20 cellular contexts compared by ENCODE assay signal in the genomic region with DNA sequence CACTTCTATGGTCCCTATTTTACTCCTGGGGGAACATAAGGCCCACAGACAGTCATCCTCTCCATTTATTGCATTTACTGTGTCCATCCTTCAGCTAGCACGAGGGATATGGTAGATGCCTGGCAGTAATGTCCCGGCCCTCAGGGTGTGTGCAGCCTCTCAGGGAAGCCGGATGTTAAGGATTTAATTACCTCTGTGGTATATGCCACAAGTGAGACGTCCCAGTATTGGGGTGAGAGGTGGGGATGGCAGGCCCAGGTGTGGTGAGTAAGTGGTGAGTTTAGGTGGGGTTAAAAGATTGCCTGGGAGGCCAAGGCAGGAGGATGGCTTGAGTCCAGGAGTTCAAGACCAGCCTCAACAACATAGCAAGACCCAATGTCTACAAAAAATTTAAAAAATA.
DNase-seq lines count a peak whose midpoint lies in the region; ATAC-seq and TF ChIP-seq lines count a peak whose summit lies in the region.
"Had no signal": no experiment of that assay in that cellular context is flagged by ENCODE, and none has a peak within 500 bp of the region (broad histone marks: within the 10 kb centered on the region; RNA-seq: fewer than 3 reads in every experiment).

No MANE protein-coding gene starts in this region.

- ATAC-seq in HG03097 (IDR thresholded peaks at IDR 0.05; ENCODE audit: low FRiP score, unreplicated experiment) (no peak), GM18909 (IDR thresholded peaks at IDR 0.05; ENCODE audit: poor library complexity, unreplicated experiment) (no peak), GM21381 (IDR thresholded peaks at IDR 0.05; ENCODE audit: unreplicated experiment) (no peak)

- H3K4me1 Mint-ChIP-seq in activated CD4-positive, alpha-beta T cell treated with anti-CD3 and anti-CD28 coated beads, Interleukin-2, amount 10 ng/mL, durations not matched to agents 24 days and 14 days: peaks cover 8% of the 10 kb centered on the region

- intact Hi-C loops in dorsolateral prefrontal cortex (cut with DNase I) (loop anchor here in 1 of 2 donors (10.0 kb wide), 1 partner anchor 414 kb away; a partner anchor contains a TSS), posterior vena cava (cut with DNase I) (no loop called here)
- intact Hi-C loops in activated CD4-positive, alpha-beta T cell treated with anti-CD3 and anti-CD28 coated beads, Interleukin-2, amount 10 ng/mL, durations not matched to agents 24 days and 14 days (cut with micrococcal nuclease): loop anchor here (5.0 kb wide), 1 partner anchor 62 kb away; no protein-coding TSS in a partner anchor

- H3K36me3 Mint-ChIP-seq in activated CD4-positive, alpha-beta T cell treated with anti-CD3 and anti-CD28 coated beads, Interleukin-2, amount 10 ng/mL, durations not matched to agents 24 days and 14 days (ENCODE audit: low read depth): no peaks in the 10 kb centered on the region
- H3K36me3 Mint-ChIP-seq: CD4-positive, CD25-positive, alpha-beta regulatory T cell had no signal

- CTCF ChIA-PET in RWPE1 (lab: Yijun Ruan, JAX): interaction anchor here (0.6 to 1.3 kb wide), 3 partner anchors 55 to 118 kb away, joined by 3 to 4 read pairs (median 3); no protein-coding TSS in a partner anchor

- no peak for TF ChIP-seq CTCF in RWPE1 (conservative IDR thresholded peaks at IDR 0.05; ENCODE audit: low read depth)
- no peak for TF ChIP-seq CTCF in dorsolateral prefrontal cortex (IDR thresholded peaks at IDR 0.05 in 54 of 56, conservative IDR thresholded peaks at IDR 0.05 in 2 of 56; ENCODE audit: low read depth in 1 of 56, partially characterized antibody in 56 of 56)

- H3K27ac ChIP-seq in RWPE1 (peak overlapping the region; percentile 73), dorsolateral prefrontal cortex (peak overlapping the region in 51 of 59 donors; percentile 23 to 99 (median 92))
- H3K27ac ChIP-seq: PC-9, SJCRH30 had no signal

- H3K27ac Mint-ChIP-seq in activated CD4-positive, alpha-beta T cell treated with anti-CD3 and anti-CD28 coated beads, Interleukin-2, amount 10 ng/mL, durations not matched to agents 24 days and 14 days: no peak overlapping the region
- H3K27ac Mint-ChIP-seq: CD4-positive, CD25-positive, alpha-beta regulatory T cell had no signal

- H3K4me3 ChIP-seq in Jurkat, Clone E6-1 (ENCODE audit: low read length): no peak overlapping the region
- no peak overlapping the region for H3K4me3 ChIP-seq in dorsolateral prefrontal cortex
- H3K4me3 ChIP-seq: PC-9, SJCRH30 had no signal

- H3K27me3 Mint-ChIP-seq in activated CD4-positive, alpha-beta T cell treated with anti-CD3 and anti-CD28 coated beads, Interleukin-2, amount 10 ng/mL, durations not matched to agents 24 days and 14 days: no peaks in the 10 kb centered on the region
- H3K27me3 Mint-ChIP-seq: CD4-positive, CD25-positive, alpha-beta regulatory T cell had no signal

- no peak overlapping the region for H3K4me3 Mint-ChIP-seq in activated CD4-positive, alpha-beta T cell treated with anti-CD3 and anti-CD28 coated beads, Interleukin-2, amount 10 ng/mL, durations not matched to agents 24 days and 14 days
- H3K4me3 Mint-ChIP-seq: CD4-positive, CD25-positive, alpha-beta regulatory T cell; H9 had no signal

- peak; percentile 41 for DNase-seq in Jurkat, Clone E6-1 (ENCODE audit: low read depth, low spot score)
- DNase-seq in RWPE1 (ENCODE audit: low spot score): no peak
- no peak for DNase-seq in dorsolateral prefrontal cortex
- DNase-seq in posterior vena cava (ENCODE audit: low spot score): peak; percentile 67
- DNase-seq in activated CD4-positive, alpha-beta T cell treated with anti-CD3 and anti-CD28 coated beads, Interleukin-2, amount 10 ng/mL, durations not matched to agents 24 days and 14 days: no peak
- DNase-seq: CD4-positive, CD25-positive, alpha-beta regulatory T cell; COR-L47; DMS79; H9; KG1; MV-4-11; NCI-H1694; NCI-H2081 treated with DMSO at 0.1 percent for 48 hours; NCI-H2171 treated with DMSO at 0.1 percent for 48 hours; NCI-H526; SJCRH30 had no signal

- no peaks in the 10 kb centered on the region for H3K9me3 Mint-ChIP-seq in activated CD4-positive, alpha-beta T cell treated with anti-CD3 and anti-CD28 coated beads, Interleukin-2, amount 10 ng/mL, durations not matched to agents 24 days and 14 days
- H3K9me3 Mint-ChIP-seq: CD4-positive, CD25-positive, alpha-beta regulatory T cell; H9 had no signal

- no peaks in the 10 kb centered on the region for H3K27me3 ChIP-seq in dorsolateral prefrontal cortex
- H3K27me3 ChIP-seq: SJCRH30 had no signal

- POLR2A ChIA-PET in RWPE1 (lab: Yijun Ruan, JAX; ENCODE audit: low non-redundant PET): no interaction called here

Comparison
In these comparisons a context has a peak if more than half of its experiments do, and no peak if none do; other contexts are left out.
1. DNase-seq: peak in Jurkat, Clone E6-1 (single experiment) and posterior vena cava (single experiment); none in RWPE1 (single experiment), dorsolateral prefrontal cortex (0 of 10) and activated CD4-positive, alpha-beta T cell treated with anti-CD3 and anti-CD28 coated beads, Interleukin-2, amount 10 ng/mL, durations not matched to agents 24 days and 14 days (single experiment).